10 cellular contexts compared by ENCODE assay signal in the genomic region with DNA sequence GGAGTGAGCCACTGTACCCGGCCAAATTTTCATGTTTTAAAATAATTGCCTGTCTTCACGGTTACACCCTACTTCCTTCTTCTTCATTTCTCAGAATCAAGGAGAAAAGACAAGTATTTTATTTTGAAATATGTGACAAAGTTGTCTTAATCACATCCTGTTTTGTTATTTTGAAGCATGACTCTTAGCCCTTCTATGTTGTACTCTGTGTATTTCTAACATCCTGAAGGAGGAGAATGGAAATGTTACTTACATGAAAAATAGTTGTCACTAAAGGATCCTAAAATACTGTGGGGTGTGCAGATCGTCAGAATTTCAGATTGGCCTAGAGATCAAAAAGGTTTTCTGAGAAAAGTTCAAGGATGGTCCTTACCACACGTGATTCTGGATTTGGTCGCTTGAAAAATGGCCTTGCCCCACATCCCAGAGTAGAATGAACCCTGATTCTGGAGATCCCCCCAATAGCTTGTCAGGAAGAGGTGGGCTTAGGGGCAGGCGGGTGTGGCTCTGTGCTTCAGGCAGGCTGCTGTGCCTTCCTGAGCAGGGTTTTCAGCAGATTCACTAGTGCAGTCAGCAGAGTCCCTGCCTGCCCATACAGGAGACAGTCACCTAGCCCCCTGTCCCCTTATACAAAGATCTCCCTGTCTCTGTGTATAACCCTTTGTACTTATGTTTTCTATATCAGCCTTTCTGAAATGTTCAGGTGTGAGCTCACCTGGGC. TPM values are rescaled to one million over a fixed set of nuclear protein-coding genes. Genes with fewer than 3 reads are reported as not detected.
DNase-seq lines count a peak whose midpoint lies in the region; TF ChIP-seq lines count a peak whose summit lies in the region.
"Had no signal": no experiment of that assay in that cellular context is flagged by ENCODE, and none has a peak within 500 bp of the region (broad histone marks: within the 10 kb centered on the region; RNA-seq: fewer than 3 reads in every experiment).

No MANE protein-coding gene starts in this region.

- TF ChIP-seq EP300 in esophagus muscularis mucosa (IDR thresholded peaks at IDR 0.05) (no peak), stomach (IDR thresholded peaks at IDR 0.05) (no peak)

- H3K27ac Mint-ChIP-seq in T-helper 2 cell treated with Interferon-gamma antibody and Interleukin-4, amounts not matched to agents 5 μg/mL and 100 μg/mL, for 36 hours: peak overlapping the region; percentile 97

- H3K9me3 Mint-ChIP-seq in T-helper 2 cell treated with Interferon-gamma antibody and Interleukin-4, amounts not matched to agents 5 μg/mL and 100 μg/mL, for 36 hours: no peaks in the 10 kb centered on the region

- peaks cover 86% of the 10 kb centered on the region for H3K36me3 Mint-ChIP-seq in T-helper 2 cell treated with Interferon-gamma antibody and Interleukin-4, amounts not matched to agents 5 μg/mL and 100 μg/mL, for 36 hours (ENCODE audit: low read depth)

- intact Hi-C loops in esophagus muscularis mucosa (cut with DNase I): no loop called here
- intact Hi-C loops in stomach (cut with DNase I; ENCODE audit: low total_unique reads): no loop called here
- intact Hi-C loops in posterior vena cava (cut with DNase I): no loop called here

- TF ChIP-seq POLR2A in esophagus muscularis mucosa (IDR thresholded peaks at IDR 0.05; ENCODE audit: low read depth) (no peak), stomach (IDR thresholded peaks at IDR 0.05) (no peak)

- H3K36me3 ChIP-seq in esophagus muscularis mucosa (peaks cover 0 to 93% (median 73%) of the 10 kb centered on the region in 4 donors), stomach (peaks cover 3 to 79% (median 62%) of the 10 kb centered on the region in 4 donors)
- H3K36me3 ChIP-seq: cardiac muscle cell had no signal

- no peaks in the 10 kb centered on the region for H3K27me3 Mint-ChIP-seq in T-helper 2 cell treated with Interferon-gamma antibody and Interleukin-4, amounts not matched to agents 5 μg/mL and 100 μg/mL, for 36 hours (ENCODE audit: low read depth)

- peak overlapping the region; percentile 81 for H3K4me3 Mint-ChIP-seq in T-helper 2 cell treated with Interferon-gamma antibody and Interleukin-4, amounts not matched to agents 5 μg/mL and 100 μg/mL, for 36 hours

- DNase-seq in activated T-cell treated with anti-CD3 and anti-CD28 coated beads, Interleukin-2, amount 50 U/mL, for 1 hour: peak; percentile 45
- DNase-seq in activated T-cell treated with anti-CD3 and anti-CD28 coated beads, Interleukin-2, amount 50 U/mL, for 48 hours: no peak
- DNase-seq in T-helper 2 cell treated with Interferon-gamma antibody and Interleukin-4, amounts not matched to agents 5 μg/mL and 100 μg/mL, for 36 hours (ENCODE audit: low spot score): no peak
- DNase-seq in esophagus muscularis mucosa (ENCODE audit: extremely low spot score) (peak; percentile 42), stomach (no peak), posterior vena cava (ENCODE audit: low spot score) (no peak), NCI-H526 treated with DMSO at 0.1 percent for 48 hours (lab: John Stamatoyannopoulos, UW) (no peak), activated gamma-delta T cell treated with Interleukin-2 at 50 U/mL for 16 hours (no peak)
- DNase-seq: NCI-H187 had no signal

- no peaks in the 10 kb centered on the region for H3K27me3 ChIP-seq in esophagus muscularis mucosa
- no peaks in the 10 kb centered on the region for H3K27me3 ChIP-seq in stomach
- H3K27me3 ChIP-seq: cardiac muscle cell had no signal

- peaks cover 57% of the 10 kb centered on the region for H3K4me1 Mint-ChIP-seq in T-helper 2 cell treated with Interferon-gamma antibody and Interleukin-4, amounts not matched to agents 5 μg/mL and 100 μg/mL, for 36 hours (ENCODE audit: low read depth)

- peak overlapping the region in 3 of 4 donors; percentile 21 to 46 (median 30) for H3K27ac ChIP-seq in esophagus muscularis mucosa (replicated peaks in 1 of 4)
- peak overlapping the region in 3 of 5 donors; percentile 27 to 82 (median 74) for H3K27ac ChIP-seq in stomach
- H3K27ac ChIP-seq: cardiac muscle cell had no signal

- no peaks in the 10 kb centered on the region for H3K9me3 ChIP-seq in esophagus muscularis mucosa
- H3K9me3 ChIP-seq in stomach: no peaks in the 10 kb centered on the region

- 58% methylated on average over 6 of the region's 6 CpGs for WGBS in esophagus muscularis mucosa
- 58 to 79% (median 67%) methylated on average over 6 of the region's 6 CpGs for WGBS in stomach, 5 donors

- no peak overlapping the region for H3K4me3 ChIP-seq in esophagus muscularis mucosa
- H3K4me3 ChIP-seq in stomach: no peak overlapping the region
- H3K4me3 ChIP-seq: cardiac muscle cell had no signal

- TF ChIP-seq CTCF in esophagus muscularis mucosa (IDR thresholded peaks at IDR 0.05): no peak
- TF ChIP-seq CTCF in stomach (IDR thresholded peaks at IDR 0.05): no peak

- H3K4me1 ChIP-seq in esophagus muscularis mucosa (peaks cover 3 to 14% (median 11%) of the 10 kb centered on the region in 4 donors), stomach (peaks cover 0 to 38% (median 0%) of the 10 kb centered on the region in 4 donors)

RNA-seq across cellular contexts. Expression of gene UPP1, which starts 8.6 kb away (rescaled TPM):
- 10 to 100 TPM in 3 of 4 donors, 1 to 10 TPM in 1; 7.1 to 26.8 (median 10.6) TPM for total RNA-seq in esophagus muscularis mucosa
- total RNA-seq in stomach: 10 to 100 TPM in 1 of 5 donors, 1 to 10 TPM in 3, under 1 TPM in 1; 0.87 to 24.5 (median 3.6) TPM
- polyA plus RNA-seq in stomach: 10 to 100 TPM; 19.2 to 45.7 (median 21.9) TPM
- 10 to 100 TPM; 25.5 to 25.9 TPM for total RNA-seq in posterior vena cava

Comparison
In these comparisons a context has a peak if more than half of its experiments do, and no peak if none do; other contexts are left out.
1. DNase-seq: peak in activated T-cell treated with anti-CD3 and anti-CD28 coated beads, Interleukin-2, amount 50 U/mL, for 1 hour (single experiment) and esophagus muscularis mucosa (single experiment); none in activated T-cell treated with anti-CD3 and anti-CD28 coated beads, Interleukin-2, amount 50 U/mL, for 48 hours (0 of 2), T-helper 2 cell treated with Interferon-gamma antibody and Interleukin-4, amounts not matched to agents 5 μg/mL and 100 μg/mL, for 36 hours (single experiment), stomach (single experiment), posterior vena cava (single experiment), NCI-H526 treated with DMSO at 0.1 percent for 48 hours (single experiment) and activated gamma-delta T cell treated with Interleukin-2 at 50 U/mL for 16 hours (single experiment).